15 cellular contexts compared by ENCODE assay signal in the genomic region with DNA sequence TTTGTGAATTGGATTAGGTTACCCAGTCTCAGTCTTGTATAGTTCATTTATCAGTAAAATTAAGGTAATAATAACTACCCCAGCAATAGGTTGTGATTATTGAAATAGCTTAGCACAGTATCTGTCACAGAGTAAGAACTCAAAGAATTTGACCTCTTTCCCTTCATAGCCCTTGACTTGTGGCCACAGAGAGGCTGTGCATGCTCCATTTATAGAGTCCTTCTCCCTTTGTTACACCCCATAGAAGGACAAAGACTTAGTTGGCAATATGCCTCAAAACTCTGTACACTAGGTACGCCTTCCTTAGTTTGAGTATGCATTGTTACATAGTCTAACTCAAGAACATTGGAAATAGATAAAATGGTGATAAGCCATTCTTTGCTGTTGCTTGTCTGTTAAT.
"Had no signal": no experiment of that assay in that cellular context is flagged by ENCODE, and none has a peak within 500 bp of the region (broad histone marks: within the 10 kb centered on the region; RNA-seq: fewer than 3 reads in every experiment).

No MANE protein-coding gene starts in this region.

- H3K27me3 ChIP-seq: esophagus muscularis mucosa, gastroesophageal sphincter had no signal

- H3K36me3 Mint-ChIP-seq: immature natural killer cell, natural killer cell had no signal

- H3K4me2 ChIP-seq: smooth muscle cell had no signal

- ATAC-seq: effector memory CD8-positive, alpha-beta T cell; gastroesophageal sphincter; natural killer cell; right cardiac atrium had no signal

- DNase-seq: effector memory CD8-positive, alpha-beta T cell; glutamatergic neuron; immature natural killer cell; kidney; natural killer cell; posterior cingulate gyrus; right cardiac atrium; stimulated activated CD4-positive, alpha-beta T cell treated with anti-CD3 and anti-CD28 coated beads, Interleukin-2, amount 100 ng/mL, for 48 hours; stimulated activated naive CD4-positive, alpha-beta T cell treated with Interleukin-2 at 50 U/mL for 16 hours had no signal

- H3K4me3 ChIP-seq: esophagus muscularis mucosa, gastroesophageal sphincter, smooth muscle cell had no signal

- H3K9me3 ChIP-seq: esophagus muscularis mucosa, gastroesophageal sphincter had no signal

- H3K4me1 Mint-ChIP-seq: immature natural killer cell, natural killer cell, neural crest cell had no signal

- H3K36me3 ChIP-seq: esophagus muscularis mucosa, gastroesophageal sphincter had no signal

- H3K4me3 Mint-ChIP-seq: dendritic cell treated with granulocyte-macrophage colony-stimulating factor and Interleukin-4, amounts not matched to agents 40 ng/mL and 50 ng/mL, for 4 days; effector memory CD8-positive, alpha-beta T cell; immature natural killer cell; natural killer cell; neural crest cell had no signal

- H3K9me3 Mint-ChIP-seq: neural crest cell had no signal

- H3K27me3 Mint-ChIP-seq: dendritic cell treated with granulocyte-macrophage colony-stimulating factor and Interleukin-4, amounts not matched to agents 40 ng/mL and 50 ng/mL, for 4 days; effector memory CD8-positive, alpha-beta T cell had no signal

- H3K27ac ChIP-seq: epithelial cell of prostate, esophagus muscularis mucosa, gastroesophageal sphincter had no signal

- H3K4me1 ChIP-seq: esophagus muscularis mucosa, gastroesophageal sphincter had no signal
